ENCODE assay signal across 8 cellular contexts in the genomic region with DNA sequence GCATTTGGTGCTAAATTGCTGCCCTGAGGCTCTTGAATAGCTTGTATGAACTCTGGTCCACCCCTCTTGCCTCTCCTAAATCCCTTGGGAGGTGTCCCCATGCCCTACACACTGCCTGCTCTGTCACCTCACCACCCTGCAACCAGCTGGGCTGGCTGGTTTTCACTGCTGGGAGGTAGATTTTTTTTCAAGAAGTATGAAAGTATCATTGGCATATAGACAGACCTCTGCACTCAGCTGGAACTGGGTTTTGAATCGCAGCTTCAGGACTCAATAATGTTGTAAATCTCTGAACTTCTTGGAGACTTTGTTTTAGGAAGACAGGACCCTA.
DNase-seq lines count a peak whose midpoint lies in the region; ATAC-seq and TF ChIP-seq lines count a peak whose summit lies in the region.

No MANE protein-coding gene starts in this region.

- H3K36me3 ChIP-seq in osteoblast (ENCODE audit: insufficient read depth, low read length) (no peaks in the 10 kb centered on the region), body of pancreas (replicated peaks in 1 of 2; ENCODE audit: insufficient read depth in 1 of 2, low read depth in 2 of 2) (no peaks in the 10 kb centered on the region)

- no peaks in the 10 kb centered on the region for H3K9me3 ChIP-seq in osteoblast (ENCODE audit: low read depth, low read length)
- no peaks in the 10 kb centered on the region for H3K9me3 ChIP-seq in body of pancreas

- DNase-seq in osteoblast (ENCODE audit: insufficient read length, low spot score, missing footprints): no peak
- DNase-seq in body of pancreas: no peak
- no peak for DNase-seq in GM10266 (ENCODE audit: extremely low spot score)
- no peak for DNase-seq in T-helper 9 cell

- H3K79me2 ChIP-seq in osteoblast (ENCODE audit: insufficient read depth, low read length): no peaks in the 10 kb centered on the region

- no peak overlapping the region for H3K4me3 ChIP-seq in osteoblast (ENCODE audit: insufficient read depth, low read length)
- H3K4me3 ChIP-seq in body of pancreas: no peak overlapping the region

- H2AFZ ChIP-seq in osteoblast (ENCODE audit: low read length): peak overlapping the region; percentile 67

- 37 to 72% methylated on average over 1 of the region's 1 CpG for WGBS in body of pancreas, 2 donors

- H3K4me2 ChIP-seq in osteoblast (ENCODE audit: insufficient read depth, low read length): no peak overlapping the region

- no peak for TF ChIP-seq POLR2A in body of pancreas (IDR thresholded peaks at IDR 0.05)

- H3K27me3 ChIP-seq in osteoblast (ENCODE audit: insufficient read depth, low read length) (no peaks in the 10 kb centered on the region), body of pancreas (no peaks in the 10 kb centered on the region)

- no peaks in the 10 kb centered on the region for H4K20me1 ChIP-seq in osteoblast (ENCODE audit: insufficient read depth, low read length)

- intact Hi-C loops in body of pancreas (cut with DNase I): no loop called here

- H3K4me1 ChIP-seq in osteoblast (ENCODE audit: insufficient read depth, low read length) (peaks cover 11% of the 10 kb centered on the region), body of pancreas (peaks cover 22% of the 10 kb centered on the region)

- TF ChIP-seq CTCF in osteoblast (IDR thresholded peaks at IDR 0.05; ENCODE audit: extremely low read depth, low read depth, low read length) (no peak), body of pancreas (IDR thresholded peaks at IDR 0.05) (no peak), GM10266 (IDR thresholded peaks at IDR 0.05; ENCODE audit: control insufficient read depth, insufficient read depth, low read depth, missing control alignments) (no peak)

- peak overlapping the region; percentile 79 for H3K27ac ChIP-seq in angular gyrus (ENCODE audit: low read depth, low read length)
- peak overlapping the region; percentile 45 for H3K27ac ChIP-seq in osteoblast (ENCODE audit: low read depth, low read length)
- H3K27ac ChIP-seq in body of pancreas: peak overlapping the region in 2 of 4 donors; percentile 55 to 59

- ATAC-seq in GM18502 (IDR thresholded peaks at IDR 0.05; ENCODE audit: poor library complexity, unreplicated experiment): peak; percentile 40
- ATAC-seq in HG02798 (IDR thresholded peaks at IDR 0.05; ENCODE audit: poor library complexity, unreplicated experiment): peak; percentile 46
- no peak for ATAC-seq in body of pancreas
- no peak for ATAC-seq in HG03565 (IDR thresholded peaks at IDR 0.05; ENCODE audit: unreplicated experiment)

Comparison
In these comparisons a context has a peak if more than half of its experiments do, and no peak if none do; other contexts are left out.
1. ATAC-seq: peak in GM18502 (single experiment) and HG02798 (single experiment); none in body of pancreas (single experiment) and HG03565 (single experiment).